ENCODE assay signal across 17 cellular contexts in genomic region chr1:178706467-178706866, GRCh38. TPM values are rescaled to one million over a fixed set of nuclear protein-coding genes. Genes with fewer than 3 reads are reported as not detected.
A peak's percentile ranks its signal among the peaks of the same experiment; 100 is the strongest.
DNase-seq lines count a peak whose midpoint lies in the region; ATAC-seq and TF ChIP-seq lines count a peak whose summit lies in the region.
"Had no signal": no experiment of that assay in that cellular context is flagged by ENCODE, and none has a peak within 500 bp of the region (broad histone marks: within the 10 kb centered on the region; RNA-seq: fewer than 3 reads in every experiment).

No MANE protein-coding gene starts in this region.

- H3K27me3 ChIP-seq in left lung: no peaks in the 10 kb centered on the region
- H3K27me3 ChIP-seq in uterus: no peaks in the 10 kb centered on the region
- H3K27me3 ChIP-seq in spleen (replicated peaks in 1 of 7): no peaks in the 10 kb centered on the region
- H3K27me3 ChIP-seq: neutrophil, tibial nerve had no signal

- intact Hi-C loops in Right ventricle myocardium superior (cut with DNase I): no loop called here
- intact Hi-C loops in cardiac septum (cut with DNase I): no loop called here
- intact Hi-C loops in left lung (cut with DNase I): no loop called here
- intact Hi-C loops in uterus (cut with DNase I; ENCODE audit: low total_unique reads): no loop called here
- intact Hi-C loops in spleen (cut with DNase I; ENCODE audit: low total_unique reads): no loop called here

- H3K4me1 ChIP-seq in left lung: no peaks in the 10 kb centered on the region
- H3K4me1 ChIP-seq in uterus: no peaks in the 10 kb centered on the region
- H3K4me1 ChIP-seq in spleen: peaks cover 0 to 20% (median 0%) of the 10 kb centered on the region in 6 donors
- H3K4me1 ChIP-seq: lower lobe of right lung had no signal

- DNase-seq in Right ventricle myocardium superior (peak; percentile 47), cardiac septum (ENCODE audit: low spot score) (no peak), cardiac fibroblast (ENCODE audit: low read depth in 2 of 2) (peak; percentile 62 to 80), left lung (no peak), uterus (peak; percentile 34 to 57), HT-29 (ENCODE audit: low spot score) (no peak), spleen (no peak)
- DNase-seq: activated CD4-positive, alpha-beta T cell treated with anti-CD3 and anti-CD28 coated beads, Interleukin-2, amount 10 ng/mL, durations not matched to agents 24 days and 14 days; aorta; effector CD8-positive, alpha-beta T cell; lower lobe of right lung; MM.1S; NCI-H2227 treated with DMSO at 0.1 percent for 48 hours had no signal

- no peak for TF ChIP-seq POLR2A in uterus (IDR thresholded peaks at IDR 0.05)
- TF ChIP-seq POLR2A in spleen (IDR thresholded peaks at IDR 0.05): no peak

- no peaks in the 10 kb centered on the region for H3K36me3 ChIP-seq in left lung
- H3K36me3 ChIP-seq in uterus: no peaks in the 10 kb centered on the region
- H3K36me3 ChIP-seq in spleen: no peaks in the 10 kb centered on the region
- H3K36me3 ChIP-seq: lower lobe of right lung, neutrophil, tibial nerve had no signal

- H3K9me3 ChIP-seq in left lung (no peaks in the 10 kb centered on the region), uterus (no peaks in the 10 kb centered on the region), spleen (no peaks in the 10 kb centered on the region)
- H3K9me3 ChIP-seq: lower lobe of right lung, neutrophil, tibial nerve had no signal

- H3K4me3 ChIP-seq in cardiac fibroblast (replicated peaks in 1 of 2; ENCODE audit: low read depth in 2 of 2, low read length in 2 of 2) (no peak overlapping the region), left lung (no peak overlapping the region), uterus (no peak overlapping the region), spleen (no peak overlapping the region)
- H3K4me3 ChIP-seq: lower lobe of right lung, tibial nerve had no signal

- no peak overlapping the region for H3K27ac ChIP-seq in left lung
- no peak overlapping the region for H3K27ac ChIP-seq in uterus
- no peak overlapping the region for H3K27ac ChIP-seq in spleen
- H3K27ac ChIP-seq: lower lobe of right lung, neutrophil had no signal

- ATAC-seq in Right ventricle myocardium superior (ENCODE audit: poor library complexity) (peak; percentile 91), left lung (peak; percentile 58), GM18498 (IDR thresholded peaks at IDR 0.05; ENCODE audit: unreplicated experiment) (no peak)
- ATAC-seq: HCT116 had no signal

- TF ChIP-seq CTCF in cardiac fibroblast (IDR thresholded peaks at IDR 0.05; ENCODE audit: low read depth, low read length) (no peak), left lung (IDR thresholded peaks at IDR 0.05) (no peak), uterus (IDR thresholded peaks at IDR 0.05) (no peak), spleen (IDR thresholded peaks at IDR 0.05 in 8 of 11, conservative IDR thresholded peaks at IDR 0.05 in 3 of 11) (no peak)

- WGBS in spleen, 5 donors: 69 to 85% (median 71%) methylated on average over 2 of the region's 2 CpGs

RNA-seq across cellular contexts. Expression of gene RALGPS2, which starts 18.6 kb away (rescaled TPM):
- total RNA-seq in Right ventricle myocardium superior (13.8 TPM), cardiac septum (5.1 TPM), left lung (10 to 100 TPM in 1 of 2 donors, 1 to 10 TPM in 1; 9.0 to 10.5 TPM), uterus (100 to 1,000 TPM in 1 of 4 donors, 10 to 100 TPM in 2, 1 to 10 TPM in 1; 4.9 to 109 (median 24.7) TPM), spleen (100 to 1,000 TPM in 2 of 7 donors, 10 to 100 TPM in 5; 54.7 to 118 (median 89.3) TPM)
- 11.3 and 11.6 TPM in 2 replicates for total RNA-seq in HT-29 (2014; rRNA removed; shearing (Covaris generic))
- 10 to 100 TPM; 25.6 to 28.5 (median 27.0) TPM for polyA plus RNA-seq in spleen

Comparison
In these comparisons a context has a peak if more than half of its experiments do, and no peak if none do; other contexts are left out.
1. DNase-seq: peak in Right ventricle myocardium superior (single experiment), cardiac fibroblast (2 of 2) and uterus (2 of 2); none in cardiac septum (single experiment), left lung (0 of 2), HT-29 (single experiment) and spleen (single experiment).